18 cellular contexts compared by ENCODE assay signal in genomic region chr1:44822131-44822701, GRCh38. TPM values are rescaled to one million over a fixed set of nuclear protein-coding genes. Genes with fewer than 3 reads are reported as not detected.
DNase-seq lines count a peak whose midpoint lies in the region; ATAC-seq lines count a peak whose summit lies in the region.
"Had no signal": no experiment of that assay in that cellular context is flagged by ENCODE, and none has a peak within 500 bp of the region (broad histone marks: within the 10 kb centered on the region; RNA-seq: fewer than 3 reads in every experiment).

No MANE protein-coding gene starts in this region.

- DNase-seq in activated naive CD4-positive, alpha-beta T cell treated with anti-CD3 and anti-CD28 coated beads, Interleukin-2, amount 10 ng/mL, durations not matched to agents 7 days and 5 days = no peak
- DNase-seq in activated naive CD4-positive, alpha-beta T cell treated with anti-CD3 and anti-CD28 coated beads, Interleukin-2, amount 50 U/mL, for 72 hours (ENCODE audit: low spot score in 2 of 2) = no peak
- no peak for DNase-seq in neuronal stem cell (ENCODE audit: low spot score)
- DNase-seq in aorta = peak; percentile 46 to 73
- no peak for DNase-seq in H4 (ENCODE audit: low spot score)
- DNase-seq: 8988T; CD8-positive, alpha-beta T cell; HCEC 1CT; NCI-H1436; NCI-H2081; NCI-H510A treated with DMSO at 0.1 percent for 48 hours had no signal

- H2BK5ac ChIP-seq in neuronal stem cell (ENCODE audit: low read length) = no peak overlapping the region

- peak overlapping the region; percentile 61 for H3K18ac ChIP-seq in neuronal stem cell (ENCODE audit: low read length)

- H3K9me3 Mint-ChIP-seq in activated naive CD4-positive, alpha-beta T cell treated with anti-CD3 and anti-CD28 coated beads, Interleukin-2, amount 10 ng/mL, durations not matched to agents 7 days and 5 days = no peaks in the 10 kb centered on the region
- no peaks in the 10 kb centered on the region for H3K9me3 Mint-ChIP-seq in activated naive CD4-positive, alpha-beta T cell treated with anti-CD3 and anti-CD28 coated beads, Interleukin-2, amount 50 U/mL, for 72 hours
- no peaks in the 10 kb centered on the region for H3K9me3 Mint-ChIP-seq in dendritic cell treated with granulocyte-macrophage colony-stimulating factor and Interleukin-4, amounts not matched to agents 40 ng/mL and 50 ng/mL, for 4 days
- H3K9me3 Mint-ChIP-seq: CD8-positive, alpha-beta T cell had no signal

- H4K8ac ChIP-seq in neuronal stem cell (ENCODE audit: low read depth, low read length) = peak overlapping the region; percentile 9

- H2BK120ac ChIP-seq in neuronal stem cell (ENCODE audit: low read depth, low read length) = peak overlapping the region; percentile 74

- H3K27ac Mint-ChIP-seq in activated naive CD4-positive, alpha-beta T cell treated with anti-CD3 and anti-CD28 coated beads, Interleukin-2, amount 10 ng/mL, durations not matched to agents 7 days and 5 days = peak overlapping the region; percentile 7
- H3K27ac Mint-ChIP-seq in activated naive CD4-positive, alpha-beta T cell treated with anti-CD3 and anti-CD28 coated beads, Interleukin-2, amount 50 U/mL, for 72 hours = no peak overlapping the region
- H3K27ac Mint-ChIP-seq in dendritic cell treated with granulocyte-macrophage colony-stimulating factor and Interleukin-4, amounts not matched to agents 40 ng/mL and 50 ng/mL, for 4 days = peak overlapping the region; percentile 98

- H3K36me3 ChIP-seq in neuronal stem cell (replicated peaks in 1 of 2; ENCODE audit: control insufficient read depth in 2 of 2, insufficient read depth in 2 of 2, low read length in 2 of 2) (no peaks in the 10 kb centered on the region), aorta (ENCODE audit: control insufficient read depth in 1 of 2, insufficient read depth in 2 of 2, low read length in 1 of 2) (no peaks in the 10 kb centered on the region)
- H3K36me3 ChIP-seq: Peyer's patch had no signal

- no peak overlapping the region for H3K27ac ChIP-seq in neuronal stem cell (replicated peaks; ENCODE audit: low read length)
- no peak overlapping the region for H3K27ac ChIP-seq in aorta (ENCODE audit: low read depth in 1 of 2, low read length in 2 of 2)
- H3K27ac ChIP-seq: KMS-11, Peyer's patch had no signal

- peak overlapping the region; percentile 24 for H2BK12ac ChIP-seq in neuronal stem cell (ENCODE audit: low read length)

- H3K27me3 Mint-ChIP-seq in activated naive CD4-positive, alpha-beta T cell treated with anti-CD3 and anti-CD28 coated beads, Interleukin-2, amount 10 ng/mL, durations not matched to agents 7 days and 5 days = peaks cover 9% of the 10 kb centered on the region
- no peaks in the 10 kb centered on the region for H3K27me3 Mint-ChIP-seq in dendritic cell treated with granulocyte-macrophage colony-stimulating factor and Interleukin-4, amounts not matched to agents 40 ng/mL and 50 ng/mL, for 4 days

- H3K4me1 ChIP-seq in neuronal stem cell (ENCODE audit: control insufficient read depth in 2 of 2, insufficient read depth in 1 of 2, low read depth in 1 of 2, low read length in 2 of 2) = peaks cover 0 to 10% of the 10 kb centered on the region in 2 donors
- H3K4me1 ChIP-seq in aorta (ENCODE audit: control insufficient read depth in 1 of 2, insufficient read depth in 2 of 2, low read length in 2 of 2) = no peaks in the 10 kb centered on the region

- H2AFZ ChIP-seq in neuronal stem cell (ENCODE audit: low read length) = no peak overlapping the region

- H3K4me1 Mint-ChIP-seq in activated naive CD4-positive, alpha-beta T cell treated with anti-CD3 and anti-CD28 coated beads, Interleukin-2, amount 10 ng/mL, durations not matched to agents 7 days and 5 days = peaks cover 50% of the 10 kb centered on the region
- H3K4me1 Mint-ChIP-seq in dendritic cell treated with granulocyte-macrophage colony-stimulating factor and Interleukin-4, amounts not matched to agents 40 ng/mL and 50 ng/mL, for 4 days (ENCODE audit: low read depth) = peaks cover 57% of the 10 kb centered on the region

- H3K4me2 ChIP-seq in neuronal stem cell (ENCODE audit: insufficient read depth, low read length, poor library complexity, severe bottlenecking) = no peak overlapping the region
- H3K4me2 ChIP-seq: KMS-11 had no signal

- no peak overlapping the region for H3K9ac ChIP-seq in neuronal stem cell (ENCODE audit: low read depth, low read length, poor library complexity)
- H3K9ac ChIP-seq: KMS-11 had no signal

- peaks cover 4% of the 10 kb centered on the region for H3K79me1 ChIP-seq in neuronal stem cell (ENCODE audit: low read depth, low read length)

- peaks cover 3% of the 10 kb centered on the region for H3K36me3 Mint-ChIP-seq in activated naive CD4-positive, alpha-beta T cell treated with anti-CD3 and anti-CD28 coated beads, Interleukin-2, amount 10 ng/mL, durations not matched to agents 7 days and 5 days
- H3K36me3 Mint-ChIP-seq in activated naive CD4-positive, alpha-beta T cell treated with anti-CD3 and anti-CD28 coated beads, Interleukin-2, amount 50 U/mL, for 72 hours = peaks cover 0 to 12% of the 10 kb centered on the region in 2 donors
- peaks cover 7% of the 10 kb centered on the region for H3K36me3 Mint-ChIP-seq in dendritic cell treated with granulocyte-macrophage colony-stimulating factor and Interleukin-4, amounts not matched to agents 40 ng/mL and 50 ng/mL, for 4 days (ENCODE audit: low read depth)

- no peak overlapping the region for H3K4me3 ChIP-seq in neuronal stem cell (ENCODE audit: low read length in 2 of 2)
- H3K4me3 ChIP-seq in aorta (ENCODE audit: low read length in 2 of 2) = no peak overlapping the region
- H3K4me3 ChIP-seq: Peyer's patch had no signal

- intact Hi-C loops in dendritic cell treated with granulocyte-macrophage colony-stimulating factor and Interleukin-4, amounts not matched to agents 40 ng/mL and 50 ng/mL, for 4 days (cut with micrococcal nuclease) = no loop called here
- intact Hi-C loops in aorta (cut with DNase I) = no loop called here

- no CpG with 5 or more reads among the region's 6 CpGs for whole genome bisulfite sequencing in neuronal stem cell (ENCODE audit: extremely low coverage in 2 of 2, insufficient read length in 2 of 2, insufficient replicate concordance in 1 of 2), 2 donors
- WGBS in aorta, 2 donors = 87 to 95% methylated on average over 6 of the region's 6 CpGs

- no peak overlapping the region for H3K14ac ChIP-seq in neuronal stem cell (ENCODE audit: low read length)

- CTCF ChIA-PET in activated naive CD4-positive, alpha-beta T cell treated with anti-CD3 and anti-CD28 coated beads, Interleukin-2, amount 10 ng/mL, durations not matched to agents 7 days and 5 days (lab: Charles Lee) = interaction anchor here (1.0 to 6.9 kb wide), 8 partner anchors 8 to 478 kb away, joined by 3 to 68 read pairs (median 4); partner anchors contain the start of gene PLK3

- H3K27me3 ChIP-seq in neuronal stem cell (ENCODE audit: control insufficient read depth in 3 of 3, insufficient read depth in 3 of 3, low read depth in 1 of 3, low read length in 3 of 3) = no peaks in the 10 kb centered on the region
- no peaks in the 10 kb centered on the region for H3K27me3 ChIP-seq in aorta (ENCODE audit: control insufficient read depth in 1 of 2, insufficient read depth in 2 of 2, low read length in 1 of 2)
- H3K27me3 ChIP-seq: Peyer's patch had no signal

- no peak for ATAC-seq in activated naive CD4-positive, alpha-beta T cell treated with anti-CD3 and anti-CD28 coated beads, Interleukin-2, amount 50 U/mL, for 72 hours
- no peak for ATAC-seq in aorta (ENCODE audit: low FRiP score)
- no peak for ATAC-seq in HG02885 (IDR thresholded peaks at IDR 0.05; ENCODE audit: poor library complexity, unreplicated experiment)
- no peak for ATAC-seq in HG03439 (IDR thresholded peaks at IDR 0.05; ENCODE audit: unreplicated experiment)
- ATAC-seq: CD8-positive, alpha-beta T cell had no signal

- no peak overlapping the region for H3K4ac ChIP-seq in neuronal stem cell (ENCODE audit: low read length)

- peak overlapping the region; percentile 97 for H2AK5ac ChIP-seq in neuronal stem cell (ENCODE audit: low read depth, low read length)

- H3K4me3 Mint-ChIP-seq in activated naive CD4-positive, alpha-beta T cell treated with anti-CD3 and anti-CD28 coated beads, Interleukin-2, amount 10 ng/mL, durations not matched to agents 7 days and 5 days = no peak overlapping the region
- no peak overlapping the region for H3K4me3 Mint-ChIP-seq in dendritic cell treated with granulocyte-macrophage colony-stimulating factor and Interleukin-4, amounts not matched to agents 40 ng/mL and 50 ng/mL, for 4 days

- H4K91ac ChIP-seq in neuronal stem cell (ENCODE audit: low read depth, low read length, poor library complexity) = no peak overlapping the region

- H3K9me3 ChIP-seq in neuronal stem cell (replicated peaks in 1 of 2; ENCODE audit: control insufficient read depth in 2 of 2, insufficient read depth in 1 of 2, low read depth in 1 of 2, low read length in 2 of 2) = peaks cover 0 to 7% of the 10 kb centered on the region in 2 donors
- H3K9me3 ChIP-seq in aorta (ENCODE audit: control insufficient read depth, low read length) = no peaks in the 10 kb centered on the region
- H3K9me3 ChIP-seq: Peyer's patch had no signal

- no peak overlapping the region for H3K23ac ChIP-seq in neuronal stem cell (ENCODE audit: low read depth, low read length, poor library complexity)

- H2BK15ac ChIP-seq in neuronal stem cell (ENCODE audit: low read length) = peak overlapping the region; percentile 42

RNA-seq across cellular contexts. Expression of gene BTBD19, which starts 13.9 kb away (rescaled TPM):
- total RNA-seq in activated naive CD4-positive, alpha-beta T cell treated with anti-CD3 and anti-CD28 coated beads, Interleukin-2, amount 50 U/mL, for 72 hours = 10 to 100 TPM in 1 of 2 donors, 1 to 10 TPM in 1; 9.7 to 16.7 TPM
- polyA plus RNA-seq in neuronal stem cell (2013, experiment 1 of 2) = 2.2 TPM
- 2.0 TPM for polyA plus RNA-seq in neuronal stem cell (2013, experiment 2 of 2)
- total RNA-seq in aorta = 10 to 100 TPM; 38.5 to 41.1 TPM
- polyA plus RNA-seq in aorta = 10 to 100 TPM in 1 of 2 donors, 1 to 10 TPM in 1; 5.1 to 35.4 TPM
- 2.5 and 2.6 TPM in 2 replicates for total RNA-seq in H4 (2014; rRNA removed; shearing (Covaris generic))

RNA-seq across cellular contexts. Expression of gene DYNLT4, which starts 15.1 kb away (rescaled TPM):
- under 1 TPM; 0.32 to 0.80 TPM for total RNA-seq in activated naive CD4-positive, alpha-beta T cell treated with anti-CD3 and anti-CD28 coated beads, Interleukin-2, amount 50 U/mL, for 72 hours
- not detected for polyA plus RNA-seq in neuronal stem cell (2013, experiment 1 of 2)
- not detected for polyA plus RNA-seq in neuronal stem cell (2013, experiment 2 of 2)
- under 1 TPM; 0.81 to 0.87 TPM for total RNA-seq in aorta
- 1 to 10 TPM in 1 of 2 donors, not detected in 1; 3.0 TPM for polyA plus RNA-seq in aorta
- 0.12 TPM in 1 of 2 replicates, not detected in the other for total RNA-seq in H4 (2014; rRNA removed; shearing (Covaris generic))

RNA-seq across cellular contexts. Expression of gene PTCH2, which starts 20.8 kb away (rescaled TPM):
- total RNA-seq in activated naive CD4-positive, alpha-beta T cell treated with anti-CD3 and anti-CD28 coated beads, Interleukin-2, amount 50 U/mL, for 72 hours = 1 to 10 TPM in 1 of 2 donors, under 1 TPM in 1; 0.99 to 1.5 TPM
- polyA plus RNA-seq in neuronal stem cell (2013, experiment 1 of 2) = 0.32 TPM
- 0.29 TPM for polyA plus RNA-seq in neuronal stem cell (2013, experiment 2 of 2)
- total RNA-seq in aorta = 1 to 10 TPM; 1.7 to 6.3 TPM
- 1 to 10 TPM in 1 of 2 donors, under 1 TPM in 1; 0.38 to 6.7 TPM for polyA plus RNA-seq in aorta
- total RNA-seq in H4 (2014; rRNA removed; shearing (Covaris generic)) = 0.10 TPM in 1 of 2 replicates, not detected in the other
- total RNA-seq: M059J had no signal

RNA-seq across cellular contexts. Expression of gene PLK3, which starts 22.0 kb away (rescaled TPM):
- 10 to 100 TPM; 39.6 to 80.8 TPM for total RNA-seq in activated naive CD4-positive, alpha-beta T cell treated with anti-CD3 and anti-CD28 coated beads, Interleukin-2, amount 50 U/mL, for 72 hours
- polyA plus RNA-seq in neuronal stem cell (2013, experiment 1 of 2) = 8.3 TPM
- 7.4 TPM for polyA plus RNA-seq in neuronal stem cell (2013, experiment 2 of 2)
- total RNA-seq in aorta = 10 to 100 TPM; 28.8 to 84.3 TPM
- 10 to 100 TPM; 16.2 to 73.3 TPM for polyA plus RNA-seq in aorta
- total RNA-seq in H4 (2014; rRNA removed; shearing (Covaris generic)) = 1.3 and 4.6 TPM in 2 replicates

RNA-seq across cellular contexts. Expression of gene BEST4, which starts 34.2 kb away (rescaled TPM):
- 1 to 10 TPM in 1 of 2 donors, under 1 TPM in 1; 0.80 to 1.8 TPM for total RNA-seq in activated naive CD4-positive, alpha-beta T cell treated with anti-CD3 and anti-CD28 coated beads, Interleukin-2, amount 50 U/mL, for 72 hours
- polyA plus RNA-seq in neuronal stem cell (2013, experiment 1 of 2) = 2.1 TPM
- 1.9 TPM for polyA plus RNA-seq in neuronal stem cell (2013, experiment 2 of 2)
- under 1 TPM; 0.30 to 0.32 TPM for total RNA-seq in aorta
- 1 to 10 TPM; 1.1 to 1.8 TPM for polyA plus RNA-seq in aorta
- not detected in 2 replicates for total RNA-seq in H4 (2014; rRNA removed; shearing (Covaris generic))
- total RNA-seq: Right ventricle myocardium superior had no signal

Comparison
In these comparisons a context has a peak if more than half of its experiments do, and no peak if none do; other contexts are left out.
1. H3K27ac Mint-ChIP-seq: peak in activated naive CD4-positive, alpha-beta T cell treated with anti-CD3 and anti-CD28 coated beads, Interleukin-2, amount 10 ng/mL, durations not matched to agents 7 days and 5 days (single experiment) and dendritic cell treated with granulocyte-macrophage colony-stimulating factor and Interleukin-4, amounts not matched to agents 40 ng/mL and 50 ng/mL, for 4 days (single experiment); none in activated naive CD4-positive, alpha-beta T cell treated with anti-CD3 and anti-CD28 coated beads, Interleukin-2, amount 50 U/mL, for 72 hours (0 of 2).
2. DNase-seq: peak in aorta (2 of 2); none in activated naive CD4-positive, alpha-beta T cell treated with anti-CD3 and anti-CD28 coated beads, Interleukin-2, amount 10 ng/mL, durations not matched to agents 7 days and 5 days (single experiment), activated naive CD4-positive, alpha-beta T cell treated with anti-CD3 and anti-CD28 coated beads, Interleukin-2, amount 50 U/mL, for 72 hours (0 of 2), neuronal stem cell (single experiment) and H4 (single experiment).